In the genomic region with DNA sequence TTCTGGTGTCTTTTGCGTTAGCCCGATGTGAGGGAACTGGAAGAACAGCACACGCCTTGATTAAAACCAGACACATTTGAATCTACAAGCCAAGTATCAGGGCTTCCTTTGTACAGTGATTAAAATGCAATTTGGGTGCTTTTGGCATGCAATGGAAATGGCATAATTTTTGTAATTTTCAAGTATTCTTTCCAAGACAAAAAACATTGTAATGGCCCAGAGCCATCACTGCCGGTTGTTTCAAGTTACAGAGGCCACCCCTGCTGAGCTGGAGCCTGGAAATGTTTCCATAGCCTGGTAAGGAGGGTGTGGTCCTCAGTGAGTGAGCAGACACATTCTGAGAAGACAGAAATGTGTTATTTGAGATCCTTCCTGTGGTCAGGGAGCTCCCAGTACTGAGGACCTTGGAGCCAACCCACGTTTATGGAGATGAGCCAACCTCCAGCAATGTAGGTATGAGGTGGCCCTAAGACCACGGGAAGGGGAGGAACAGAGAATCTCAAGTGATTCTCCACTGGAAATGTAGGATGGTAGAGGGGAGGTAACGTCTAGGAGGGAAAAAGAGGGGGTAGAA, we compare ENCODE assay signal across 14 cellular contexts. TPM values are rescaled to one million over a fixed set of nuclear protein-coding genes. Genes with fewer than 3 reads are reported as not detected.
DNase-seq lines count a peak whose midpoint lies in the region; TF ChIP-seq lines count a peak whose summit lies in the region.
"Had no signal": no experiment of that assay in that cellular context is flagged by ENCODE, and none has a peak within 500 bp of the region (broad histone marks: within the 10 kb centered on the region; RNA-seq: fewer than 3 reads in every experiment).

No MANE protein-coding gene starts in this region.

- H4K5ac ChIP-seq in H9 (ENCODE audit: insufficient read length, low read depth, low read length) = no peak overlapping the region

- TF ChIP-seq CTCF in astrocyte of the cerebellum (IDR thresholded peaks at IDR 0.05; ENCODE audit: low read depth, low read length, missing control alignments) (no peak), kidney epithelial cell (IDR thresholded peaks at IDR 0.05; ENCODE audit: insufficient read depth, low read length, poor library complexity, severe bottlenecking) (no peak), WERI-Rb-1 (IDR thresholded peaks at IDR 0.05; ENCODE audit: low read depth, low read length) (no peak), H9 (conservative IDR thresholded peaks at IDR 0.05) (no peak)

- H3K27me3 ChIP-seq in kidney epithelial cell (ENCODE audit: control insufficient read depth, insufficient read depth, low read length) (no peaks in the 10 kb centered on the region), WERI-Rb-1 (ENCODE audit: insufficient read depth, low read depth, severe bottlenecking) (peaks cover 21% of the 10 kb centered on the region), H9 (ENCODE audit: insufficient read depth, low read length) (no peaks in the 10 kb centered on the region)
- H3K27me3 ChIP-seq in CD4-positive, alpha-beta memory T cell (ENCODE audit: insufficient read depth, low read length) = peaks cover 4% of the 10 kb centered on the region
- H3K27me3 ChIP-seq: pancreas, tibial nerve had no signal

- no peak overlapping the region for H2BK5ac ChIP-seq in H9 (ENCODE audit: insufficient read length, low read length)

- H3K27ac ChIP-seq in CD4-positive, alpha-beta memory T cell (ENCODE audit: low read depth, low read length) = no peak overlapping the region
- H3K27ac ChIP-seq in WERI-Rb-1 (no peak overlapping the region), H9 (ENCODE audit: insufficient read length, low read depth, low read length) (no peak overlapping the region)
- H3K27ac ChIP-seq: pancreas, tibial nerve had no signal

- H2BK15ac ChIP-seq in H9 (ENCODE audit: low read depth, low read length) = no peak overlapping the region

- no peaks in the 10 kb centered on the region for H3K36me3 Mint-ChIP-seq in CD4-positive, alpha-beta memory T cell
- no peaks in the 10 kb centered on the region for H3K36me3 Mint-ChIP-seq in H9 (ENCODE audit: insufficient read depth in 1 of 3, low read depth in 3 of 3)
- H3K36me3 Mint-ChIP-seq: CD14-positive monocyte had no signal

- intact Hi-C loops in CD4-positive, alpha-beta memory T cell (cut with micrococcal nuclease) = no loop called here

- H3K4me3 ChIP-seq in astrocyte of the cerebellum (ENCODE audit: low read depth, low read length) (no peak overlapping the region), kidney epithelial cell (ENCODE audit: low read depth, low read length) (no peak overlapping the region), WERI-Rb-1 (ENCODE audit: low read depth, low read length) (no peak overlapping the region)
- no peak overlapping the region for H3K4me3 ChIP-seq in CD4-positive, alpha-beta memory T cell (ENCODE audit: low read length in 2 of 2)
- H3K4me3 ChIP-seq: pancreas, tibial nerve had no signal

- no peaks in the 10 kb centered on the region for H3K4me1 ChIP-seq in CD4-positive, alpha-beta memory T cell (ENCODE audit: insufficient read depth, low read length)
- no peaks in the 10 kb centered on the region for H3K4me1 ChIP-seq in H9 (ENCODE audit: insufficient read depth, low read length)
- H3K4me1 ChIP-seq: pancreas had no signal

- H4K20me1 ChIP-seq in H9 (ENCODE audit: control insufficient read depth, insufficient read depth, insufficient read length) = no peaks in the 10 kb centered on the region

- no peaks in the 10 kb centered on the region for H3K9me3 ChIP-seq in CD4-positive, alpha-beta memory T cell (ENCODE audit: control insufficient read depth in 1 of 2, low read length in 2 of 2)
- H3K9me3 ChIP-seq in WERI-Rb-1 (ENCODE audit: severe bottlenecking) (no peaks in the 10 kb centered on the region), H9 (ENCODE audit: control insufficient read depth, low read depth, low read length) (no peaks in the 10 kb centered on the region)
- H3K9me3 ChIP-seq: pancreas had no signal

- no peaks in the 10 kb centered on the region for H3K79me2 ChIP-seq in H9 (ENCODE audit: insufficient read depth, low read length)

- H3K4me2 ChIP-seq in H9 (ENCODE audit: insufficient read depth, insufficient read length, low read length) = no peak overlapping the region

- H2AK5ac ChIP-seq in H9 (ENCODE audit: insufficient read length, low read length) = no peak overlapping the region

- no peak overlapping the region for H3K23ac ChIP-seq in H9 (ENCODE audit: insufficient read length, low read depth, low read length)

- H3K56ac ChIP-seq in H9 (ENCODE audit: insufficient read length, low read depth, low read length) = no peak overlapping the region

- H3K4ac ChIP-seq in H9 (ENCODE audit: low read depth, low read length) = no peak overlapping the region

- no peak overlapping the region for H4K8ac ChIP-seq in H9 (replicated peaks; ENCODE audit: insufficient read length, low read depth, low read length)

- no peak overlapping the region for H2BK120ac ChIP-seq in H9 (ENCODE audit: low read depth, low read length, poor library complexity, severe bottlenecking)

- H3K4me3 Mint-ChIP-seq in CD4-positive, alpha-beta memory T cell = no peak overlapping the region
- H3K4me3 Mint-ChIP-seq in H9 = no peak overlapping the region
- H3K4me3 Mint-ChIP-seq: activated CD8-positive, alpha-beta T cell treated with anti-CD3 and anti-CD28 coated beads for 36 hours; CD14-positive monocyte had no signal

- H2BK20ac ChIP-seq in H9 (ENCODE audit: low read depth, low read length, poor library complexity, severe bottlenecking) = no peak overlapping the region

- H2BK12ac ChIP-seq in H9 (ENCODE audit: insufficient read length, low read depth, low read length) = no peak overlapping the region

- H3K18ac ChIP-seq in H9 (ENCODE audit: insufficient read length, low read depth, low read length) = no peak overlapping the region

- no CpG with 5 or more reads among the region's 7 CpGs for WGBS in H9 (ENCODE audit: extremely low coverage, insufficient read length, low lambda C conversion rate)

- no peaks in the 10 kb centered on the region for H3K23me2 ChIP-seq in H9 (ENCODE audit: insufficient read length, low read depth, low read length, poor library complexity, severe bottlenecking)

- no peak overlapping the region for H3T11ph ChIP-seq in H9 (ENCODE audit: low read length)

- in situ Hi-C loops in astrocyte of the cerebellum (cut with HindIII; ENCODE audit: low sequenced_read_pairs) = no loop called here

- DNase-seq in AG08396 (ENCODE audit: low spot score) (peak; percentile 54), HK-2 (ENCODE audit: unreplicated experiment) (peak; percentile 4), astrocyte of the cerebellum (ENCODE audit: low read depth) (peak; percentile 82), kidney epithelial cell (ENCODE audit: low read depth) (peak; percentile 25), WERI-Rb-1 (no peak), SHP77 treated with DMSO at 0.1 percent for 48 hours (lab: John Stamatoyannopoulos, UW) (no peak), H9 (no peak)
- no peak for DNase-seq in CD4-positive, alpha-beta memory T cell
- DNase-seq: activated CD8-positive, alpha-beta T cell treated with anti-CD3 and anti-CD28 coated beads for 36 hours; NCI-H2107; pancreas had no signal

- H3K9ac ChIP-seq in H9 (ENCODE audit: extremely low read depth, insufficient read length, low read length) = no peak overlapping the region

- no peak overlapping the region for H4K91ac ChIP-seq in H9 (ENCODE audit: insufficient read length, low read depth, low read length)

- H3K4me1 Mint-ChIP-seq in CD4-positive, alpha-beta memory T cell = no peaks in the 10 kb centered on the region
- peaks cover 0 to 2% of the 10 kb centered on the region in 2 experiments; a peak in 2 of 4 replicates for H3K4me1 Mint-ChIP-seq in H9
- H3K4me1 Mint-ChIP-seq: CD14-positive monocyte had no signal

- no peak overlapping the region for H3K27ac Mint-ChIP-seq in CD4-positive, alpha-beta memory T cell
- H3K27ac Mint-ChIP-seq in H9 = no peak overlapping the region
- H3K27ac Mint-ChIP-seq: activated CD8-positive, alpha-beta T cell treated with anti-CD3 and anti-CD28 coated beads for 36 hours; CD14-positive monocyte had no signal

- H3K36me3 ChIP-seq in kidney epithelial cell (ENCODE audit: control insufficient read depth, insufficient read depth, low read length) = no peaks in the 10 kb centered on the region
- H3K36me3 ChIP-seq in CD4-positive, alpha-beta memory T cell (ENCODE audit: insufficient read depth, low read length) = no peaks in the 10 kb centered on the region
- H3K36me3 ChIP-seq in WERI-Rb-1 = no peaks in the 10 kb centered on the region
- H3K36me3 ChIP-seq: pancreas, tibial nerve had no signal

- H3K79me1 ChIP-seq in H9 (ENCODE audit: insufficient read depth, low read depth, low read length, poor library complexity, severe bottlenecking) = no peaks in the 10 kb centered on the region

- H2AFZ ChIP-seq in H9 (ENCODE audit: low read length) = no peak overlapping the region

- CTCF ChIA-PET in CD4-positive, alpha-beta memory T cell (lab: Charles Lee; ENCODE audit: partially characterized antibody) = no interaction called here

- H3K9me3 Mint-ChIP-seq in CD4-positive, alpha-beta memory T cell = peaks cover 0 to 5% (median 0%) of the 10 kb centered on the region in 8 donors
- H3K9me3 Mint-ChIP-seq in H9 = no peaks in the 10 kb centered on the region
- H3K9me3 Mint-ChIP-seq: activated CD8-positive, alpha-beta T cell treated with anti-CD3 and anti-CD28 coated beads for 36 hours had no signal

- POLR2A ChIA-PET in CD4-positive, alpha-beta memory T cell (lab: Charles Lee; ENCODE audit: partially characterized antibody) = no interaction called here

- H3K14ac ChIP-seq in H9 (ENCODE audit: insufficient read depth, low read length) = no peak overlapping the region

- H3K27me3 Mint-ChIP-seq in CD4-positive, alpha-beta memory T cell = peaks cover 5 to 6% of the 10 kb centered on the region in 2 donors
- H3K27me3 Mint-ChIP-seq in H9 (ENCODE audit: low read depth) = peaks cover 3% of the 10 kb centered on the region

RNA-seq across cellular contexts. Expression of gene TEX36, which starts 20.9 kb away (rescaled TPM):
- total RNA-seq in kidney epithelial cell (not detected in 2 replicates), H9 (2021) (not detected in 2 replicates)
- total RNA-seq in CD4-positive, alpha-beta memory T cell = not detected
- not detected for polyA plus RNA-seq in CD4-positive, alpha-beta memory T cell
- total RNA-seq: activated CD8-positive, alpha-beta T cell treated with anti-CD3 and anti-CD28 coated beads for 36 hours; pancreas; tibial nerve had no signal
- polyA plus RNA-seq: adipose tissue, CD14-positive monocyte, pancreas had no signal

RNA-seq across cellular contexts. Expression of gene EDRF1, which starts 57.5 kb away (rescaled TPM):
- total RNA-seq in kidney epithelial cell = 11.8 and 15.2 TPM in 2 replicates
- total RNA-seq in CD4-positive, alpha-beta memory T cell = 10 to 100 TPM; 56.3 to 57.8 TPM
- polyA plus RNA-seq in CD4-positive, alpha-beta memory T cell = 10 to 100 TPM in 1 of 2 donors, 1 to 10 TPM in 1; 9.8 to 11.4 TPM
- total RNA-seq in H9 (2021) = 48.2 and 51.0 TPM in 2 replicates

Comparison
In these comparisons a context has a peak if more than half of its experiments do, and no peak if none do; other contexts are left out.
1. DNase-seq: peak in AG08396 (single experiment), HK-2 (single experiment), astrocyte of the cerebellum (single experiment) and kidney epithelial cell (single experiment); none in CD4-positive, alpha-beta memory T cell (0 of 5), WERI-Rb-1 (single experiment), SHP77 treated with DMSO at 0.1 percent for 48 hours (single experiment) and H9 (single experiment).